In genomic region chr2:10817413-10817812, GRCh38 we compare ENCODE assay signal across 11 cellular contexts. TPM values are rescaled to one million over a fixed set of nuclear protein-coding genes. Genes with fewer than 3 reads are reported as not detected.
DNase-seq lines count a peak whose midpoint lies in the region; ATAC-seq and TF ChIP-seq lines count a peak whose summit lies in the region.
"Had no signal": no experiment of that assay in that cellular context is flagged by ENCODE, and none has a peak within 500 bp of the region (broad histone marks: within the 10 kb centered on the region; RNA-seq: fewer than 3 reads in every experiment).

No MANE protein-coding gene starts in this region.

- no peaks in the 10 kb centered on the region for H3K4me1 Mint-ChIP-seq in stimulated activated effector memory CD8-positive, alpha-beta T cell treated with anti-CD3 and anti-CD28 coated beads, Interleukin-12 subunit alpha, Interleukin-12 subunit beta, amount 100 ng/mL, for 72 hours

- POLR2A ChIA-PET in A673 (lab: Charles Lee; ENCODE audit: low non-redundant PET) = no interaction called here

- peak; percentile 74 for TF ChIP-seq CTCF in A673 (conservative IDR thresholded peaks at IDR 0.05; ENCODE audit: low read depth, low read length)

- in situ Hi-C loops in SK-MEL-5 (cut with HindIII; ENCODE audit: low pct_unique_long_range_greater_than_20kb, low sequenced_read_pairs) = no loop called here

- H3K4me3 Mint-ChIP-seq in stimulated activated effector memory CD8-positive, alpha-beta T cell treated with anti-CD3 and anti-CD28 coated beads, Interleukin-12 subunit alpha, Interleukin-12 subunit beta, amount 100 ng/mL, for 72 hours = no peak overlapping the region
- H3K4me3 Mint-ChIP-seq: activated CD4-positive, alpha-beta T cell treated with anti-CD3 and anti-CD28 coated beads, Interleukin-2, amount 10 ng/mL, durations not matched to agents 7 days and 5 days had no signal

- ATAC-seq in GM21619 (IDR thresholded peaks at IDR 0.05; ENCODE audit: unreplicated experiment) (no peak), HG03442 (IDR thresholded peaks at IDR 0.05; ENCODE audit: unreplicated experiment) (no peak)
- no peak for ATAC-seq in stimulated activated effector memory CD8-positive, alpha-beta T cell treated with anti-CD3 and anti-CD28 coated beads, Interleukin-12 subunit alpha, Interleukin-12 subunit beta, amount 100 ng/mL, for 72 hours

- no TSS peak for BruUV-seq in A673 (replicated peaks; lab: Mats Ljungman, UMichigan)

- intact Hi-C loops in A673 (cut with micrococcal nuclease; ENCODE audit: unreplicated experiment) = no loop called here

- H3K27me3 ChIP-seq in A673 (replicated peaks; ENCODE audit: insufficient read depth, low read depth, low read length, poor library complexity) = no peaks in the 10 kb centered on the region

- no peaks in the 10 kb centered on the region for H3K9me3 Mint-ChIP-seq in stimulated activated effector memory CD8-positive, alpha-beta T cell treated with anti-CD3 and anti-CD28 coated beads, Interleukin-12 subunit alpha, Interleukin-12 subunit beta, amount 100 ng/mL, for 72 hours
- H3K9me3 Mint-ChIP-seq: activated CD4-positive, alpha-beta T cell treated with anti-CD3 and anti-CD28 coated beads, Interleukin-2, amount 10 ng/mL, durations not matched to agents 7 days and 5 days had no signal

- H3K36me3 Mint-ChIP-seq in stimulated activated effector memory CD8-positive, alpha-beta T cell treated with anti-CD3 and anti-CD28 coated beads, Interleukin-12 subunit alpha, Interleukin-12 subunit beta, amount 100 ng/mL, for 72 hours = peaks cover 6% of the 10 kb centered on the region

- H3K27ac ChIP-seq in A673 (ENCODE audit: low read depth, low read length, poor library complexity, severe bottlenecking) = no peak overlapping the region
- H3K27ac ChIP-seq: tibial artery had no signal

- CTCF ChIA-PET in A673 (lab: Charles Lee) = interaction anchor here (0.9 to 1.4 kb wide), 3 partner anchors 18 to 93 kb away, joined by 3 read pairs; no protein-coding TSS in a partner anchor

- no peak overlapping the region for H3K4me3 ChIP-seq in A673 (ENCODE audit: low read depth, low read length, poor library complexity, severe bottlenecking)
- H3K4me3 ChIP-seq: tibial artery had no signal

- peaks cover 8% of the 10 kb centered on the region for H3K4me1 ChIP-seq in A673 (ENCODE audit: insufficient read depth, low read length, poor library complexity, severe bottlenecking)

- no peaks in the 10 kb centered on the region for H3K36me3 ChIP-seq in A673 (ENCODE audit: insufficient read depth, low read length, poor library complexity, severe bottlenecking)
- H3K36me3 ChIP-seq: tibial artery had no signal

- peak; percentile 37 for DNase-seq in A673 (ENCODE audit: low spot score)
- DNase-seq in EH (ENCODE audit: low read depth) = peak; percentile 10
- DNase-seq in SK-MEL-5 (ENCODE audit: low read depth, low spot score) = peak; percentile 30
- peak; percentile 41 for DNase-seq in hepatic stellate cell (ENCODE audit: low spot score)
- no peak for DNase-seq in stimulated activated effector memory CD8-positive, alpha-beta T cell treated with anti-CD3 and anti-CD28 coated beads, Interleukin-12 subunit alpha, Interleukin-12 subunit beta, amount 100 ng/mL, for 72 hours (ENCODE audit: low spot score in 2 of 2)
- no peak for DNase-seq in GM03348 (ENCODE audit: low spot score)
- DNase-seq: activated CD4-positive, alpha-beta T cell treated with anti-CD3 and anti-CD28 coated beads, Interleukin-2, amount 10 ng/mL, durations not matched to agents 7 days and 5 days; aorta had no signal

- H3K9me3 ChIP-seq in A673 (ENCODE audit: low read depth, low read length, poor library complexity, severe bottlenecking) = no peaks in the 10 kb centered on the region
- H3K9me3 ChIP-seq: tibial artery had no signal

- H3K27ac Mint-ChIP-seq in stimulated activated effector memory CD8-positive, alpha-beta T cell treated with anti-CD3 and anti-CD28 coated beads, Interleukin-12 subunit alpha, Interleukin-12 subunit beta, amount 100 ng/mL, for 72 hours = no peak overlapping the region
- H3K27ac Mint-ChIP-seq: activated CD4-positive, alpha-beta T cell treated with anti-CD3 and anti-CD28 coated beads, Interleukin-2, amount 10 ng/mL, durations not matched to agents 7 days and 5 days had no signal

RNA-seq across cellular contexts. Expression of gene PDIA6, which starts 4.8 kb away (rescaled TPM):
- total RNA-seq in A673 (2021) = 314 and 316 TPM in 2 replicates
- 771 and 813 TPM in 2 replicates for total RNA-seq in SK-MEL-5 (2014; rRNA removed; shearing (Covaris generic))
- polyA plus RNA-seq in SK-MEL-5 (2015; cell fraction: cytosol; rRNA removed) = 624 and 644 TPM in 2 replicates
- 73.7 and 90.8 TPM in 2 replicates for polyA plus RNA-seq in SK-MEL-5 (2015; cell fraction: nucleus; rRNA removed)

Comparison
In these comparisons a context has a peak if more than half of its experiments do, and no peak if none do; other contexts are left out.
1. DNase-seq: peak in A673 (single experiment), EH (single experiment), SK-MEL-5 (single experiment) and hepatic stellate cell (single experiment); none in stimulated activated effector memory CD8-positive, alpha-beta T cell treated with anti-CD3 and anti-CD28 coated beads, Interleukin-12 subunit alpha, Interleukin-12 subunit beta, amount 100 ng/mL, for 72 hours (0 of 2) and GM03348 (single experiment).